Comparison of ENCODE assay signal across 10 cellular contexts in the genomic region with DNA sequence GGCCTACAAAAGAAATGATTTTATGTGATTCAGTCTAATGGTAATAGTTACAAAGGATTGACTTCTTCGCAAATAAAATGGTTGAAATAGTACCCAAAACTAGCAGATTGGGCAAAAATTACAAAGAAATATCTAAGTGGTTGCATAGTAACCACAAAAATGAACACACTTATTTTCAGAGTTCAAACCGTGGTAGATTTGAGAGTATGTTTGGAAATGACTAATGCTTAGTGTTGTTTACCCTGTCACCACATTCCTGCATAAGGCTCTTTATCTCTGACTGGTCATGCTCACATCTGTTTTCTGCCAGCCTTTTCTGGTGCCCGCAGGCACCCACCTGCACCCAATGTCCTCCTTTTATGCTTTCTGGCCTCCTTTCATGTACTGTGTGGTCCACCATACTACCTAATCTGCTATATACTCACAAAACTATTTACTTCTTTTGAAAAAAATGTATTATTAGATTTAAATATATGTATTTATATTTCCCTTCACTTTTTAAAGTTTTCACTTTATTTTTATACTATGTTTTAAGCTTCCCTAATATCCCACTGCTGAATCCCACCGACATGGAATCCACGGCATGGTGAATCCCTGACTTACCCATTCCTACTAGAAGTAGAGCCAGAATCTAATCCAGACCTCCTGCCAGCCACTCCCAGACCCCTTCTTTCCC. TPM values are rescaled to one million over a fixed set of nuclear protein-coding genes. Genes with fewer than 3 reads are reported as not detected.
A peak's percentile ranks its signal among the peaks of the same experiment; 100 is the strongest.
DNase-seq lines count a peak whose midpoint lies in the region; ATAC-seq, FAIRE-seq and TF ChIP-seq lines count a peak whose summit lies in the region.
"Had no signal": no experiment of that assay in that cellular context is flagged by ENCODE, and none has a peak within 500 bp of the region (broad histone marks: within the 10 kb centered on the region; RNA-seq: fewer than 3 reads in every experiment).

No MANE protein-coding gene starts in this region.

- no peaks in the 10 kb centered on the region for H4K20me1 ChIP-seq in K562 (replicated peaks; ENCODE audit: control insufficient read depth, insufficient read depth, low read length)

- H3K27me3 ChIP-seq in K562 (ENCODE audit: control insufficient read depth in 2 of 2, insufficient read depth in 2 of 2, low read length in 2 of 2) (no peaks in the 10 kb centered on the region), trophoblast cell (ENCODE audit: insufficient read depth, low read length) (no peaks in the 10 kb centered on the region)
- H3K27me3 ChIP-seq: BLaER1 treated with 17β-estradiol and CSF1 and Interleukin-3, amounts not matched to agents 10 nM and 100 nM had no signal

- POLR2A ChIA-PET in K562 (lab: Yijun Ruan, JAX): interaction anchor here (1.3 to 2.2 kb wide), 2 partner anchors 9 to 13 kb away, joined by 3 to 8 read pairs; no protein-coding TSS in a partner anchor

- H3K4me3 ChIP-seq in K562 (no peak overlapping the region), trophoblast cell (ENCODE audit: low read depth, low read length) (no peak overlapping the region), coronary artery (no peak overlapping the region)
- H3K4me3 ChIP-seq: BLaER1 treated with 17β-estradiol and CSF1 and Interleukin-3, amounts not matched to agents 10 nM and 100 nM had no signal

- no peak overlapping the region for H3K14ac ChIP-seq in trophoblast cell (ENCODE audit: low read length)

- H3K27ac ChIP-seq in K562 (ENCODE audit: extremely low read depth, low read depth, low read length) (peak overlapping the region; percentile 46; the same call in 1 of the 3 replicates), trophoblast cell (ENCODE audit: low read depth, low read length) (no peak overlapping the region), coronary artery (no peak overlapping the region)

- no peak for TF ChIP-seq POLR2A in K562 (conservative IDR thresholded peaks at IDR 0.05)

- H3K9me3 ChIP-seq in K562 (replicated peaks; ENCODE audit: control insufficient read depth, insufficient read depth, low read depth, low read length) (no peaks in the 10 kb centered on the region; the same call in 1 of the 2 replicates), trophoblast cell (ENCODE audit: insufficient read depth, low read depth, low read length) (no peaks in the 10 kb centered on the region)

- no TSS peak for BruUV-seq in K562 (replicated peaks; lab: Mats Ljungman, UMichigan)

- no peak for TF ChIP-seq RAD21 in K562 (CRISPR knock-in tag; conservative IDR thresholded peaks at IDR 0.05 in 1 of 2, IDR thresholded peaks at IDR 0.05 in 1 of 2)

- no peak overlapping the region for H4K12ac ChIP-seq in trophoblast cell (ENCODE audit: low read depth, low read length)

- H2BK5ac ChIP-seq in trophoblast cell (ENCODE audit: low read depth, low read length, poor library complexity): no peak overlapping the region

- 33% methylated on average over 5 of the region's 5 CpGs for WGBS in K562 (ENCODE audit: insufficient coverage, low coverage, missing lambda C conversion rate)
- no CpG with 5 or more reads among the region's 5 CpGs for WGBS in trophoblast cell (ENCODE audit: extremely low coverage, insufficient coverage, insufficient read length)

- H2BK12ac ChIP-seq in trophoblast cell (ENCODE audit: low read length): no peak overlapping the region

- in situ Hi-C loops in K562 (cut with MboI): no loop called here

- TF ChIP-seq CTCF in K562 (IDR thresholded peaks at IDR 0.05 in 2 of 3, conservative IDR thresholded peaks at IDR 0.05 in 1 of 3; ENCODE audit: insufficient read depth in 2 of 3, low read depth in 1 of 3, low read length in 3 of 3) (no peak), coronary artery (IDR thresholded peaks at IDR 0.05) (no peak)

- no peak overlapping the region for H4K91ac ChIP-seq in trophoblast cell (ENCODE audit: low read depth, low read length)

- no peak overlapping the region for H3K23ac ChIP-seq in trophoblast cell (ENCODE audit: low read length)

- H3K36me3 ChIP-seq in K562 (ENCODE audit: control insufficient read depth, insufficient read depth, low read length) (peaks cover 8% of the 10 kb centered on the region; the same call in 1 of the 3 replicates), trophoblast cell (ENCODE audit: control insufficient read depth in 1 of 2, insufficient read depth in 2 of 2, low read length in 2 of 2) (no peaks in the 10 kb centered on the region)

- peak; percentile 47 for DNase-seq in activated CD4-positive, alpha-beta T cell treated with anti-CD3 and anti-CD28 coated beads for 48 hours
- no peak for DNase-seq in activated CD4-positive, alpha-beta T cell treated with anti-CD3 and anti-CD28 coated beads, Interleukin-2, amount 50 U/mL, for 4 hours
- DNase-seq in NCI-H460 (ENCODE audit: extremely low read depth, low read depth): peak; percentile 69
- peak; percentile 17 to 53 (median 32) for DNase-seq in K562 (ENCODE audit: extremely low read depth in 1 of 4, low spot score in 3 of 4)
- peak; percentile 58 to 87 for DNase-seq in trophoblast cell
- DNase-seq in coronary artery (ENCODE audit: low spot score): no peak
- no peak for DNase-seq in NCI-H2107 treated with DMSO at 0.1 percent for 48 hours (lab: John Stamatoyannopoulos, UW; ENCODE audit: unreplicated experiment)

- intact Hi-C loops in K562 (cut with micrococcal nuclease): no loop called here

- H3K79me2 ChIP-seq in K562 (ENCODE audit: control insufficient read depth, insufficient read depth, low read length) (peaks cover 43% of the 10 kb centered on the region), trophoblast cell (ENCODE audit: control insufficient read depth, insufficient read depth, low read length, poor library complexity) (no peaks in the 10 kb centered on the region)

- no peak overlapping the region for H3K4ac ChIP-seq in trophoblast cell (ENCODE audit: low read depth, low read length)

- H3K4me2 ChIP-seq in K562 (ENCODE audit: insufficient read depth, low read length) (no peak overlapping the region), trophoblast cell (ENCODE audit: low read length) (no peak overlapping the region)

- 0 out of 4 replicates have a peak overlapping the region, but pooled peaks of 1 of the 2 experiments have one; percentile 15 for H3K9ac ChIP-seq in K562 (ENCODE audit: insufficient read depth in 1 of 2, low read depth in 2 of 2, low read length in 2 of 2)
- H3K9ac ChIP-seq in trophoblast cell (ENCODE audit: low read length): no peak overlapping the region
- H3K9ac ChIP-seq: BLaER1 treated with 17β-estradiol and CSF1 and Interleukin-3, amounts not matched to agents 10 nM and 100 nM had no signal

- no peak overlapping the region for H2AK5ac ChIP-seq in trophoblast cell (ENCODE audit: low read length)

- H3K9me1 ChIP-seq in K562 (ENCODE audit: control insufficient read depth, insufficient read depth, low read length): no peaks in the 10 kb centered on the region

- peaks cover 3 to 18% of the 10 kb centered on the region in 2 experiments; a peak in 4 of 5 replicates for H3K4me1 ChIP-seq in K562 (replicated peaks in 1 of 2; ENCODE audit: control insufficient read depth in 2 of 2, insufficient read depth in 2 of 2, low read length in 2 of 2)
- peaks cover 0 to 2% of the 10 kb centered on the region in 2 experiments for H3K4me1 ChIP-seq in trophoblast cell (ENCODE audit: control insufficient read depth in 1 of 2, insufficient read depth in 2 of 2, low read length in 2 of 2)

- H2BK120ac ChIP-seq in trophoblast cell (ENCODE audit: insufficient read depth, low read length, poor library complexity): no peak overlapping the region

- TF ChIP-seq EP300 in K562 (IDR thresholded peaks at IDR 0.05; ENCODE audit: low read length): peak; percentile 68; the same call in 1 of the 2 replicates

- ATAC-seq in HG02759 (IDR thresholded peaks at IDR 0.05; ENCODE audit: unreplicated experiment) (peak; percentile 91), K562 (peak; percentile 60)

- H2AFZ ChIP-seq in K562 (ENCODE audit: low read depth, low read length) (peak overlapping the region; percentile 25; the same call in 1 of the 2 replicates), trophoblast cell (ENCODE audit: insufficient read depth, low read length, poor library complexity) (no peak overlapping the region)

- CTCF ChIA-PET in K562 (lab: Yijun Ruan, JAX; ENCODE audit: low intra/inter-chr PET ratio): no interaction called here

- no peak overlapping the region for H4K8ac ChIP-seq in trophoblast cell (ENCODE audit: low read depth, low read length)

- FAIRE-seq in K562 (lab: Jason Lieb, UNC): no peak
- FAIRE-seq: colon had no signal

- H3K79me1 ChIP-seq in trophoblast cell (ENCODE audit: low read length): no peaks in the 10 kb centered on the region

- H3K18ac ChIP-seq in trophoblast cell (ENCODE audit: low read length): no peak overlapping the region

TF ChIP-seq in K562, 482 proteins besides CTCF, POLR2A, EP300 and RAD21 (continues in another document):
- TF ChIP-seq ZNF124 (CRISPR knock-in tag; IDR thresholded peaks at IDR 0.05): no peak

RNA-seq across cellular contexts. Expression of a gene that starts 30.3 kb away (rescaled TPM):
- total RNA-seq in NCI-H460 (2014; rRNA removed; shearing (Covaris generic)): not detected in 2 replicates
- polyA plus RNA-seq in NCI-H460 (2014; cell fraction: nucleus; rRNA removed): not detected in 2 replicates
- total RNA-seq in K562 (2011; cell fraction: chromatin; rRNA removed; ENCODE audit: low replicate concordance): 30.9 and 123 TPM in 2 replicates
- 20.2 and 42.1 TPM in 2 replicates for total RNA-seq in K562 (2011; cell fraction: nucleolus; rRNA removed)
- total RNA-seq in K562 (2011; cell fraction: nucleoplasm; rRNA removed): 71.2 and 74.3 TPM in 2 replicates
- total RNA-seq in K562 (2014; rRNA removed) (44.4 and 55.8 TPM in 2 replicates), K562 (2014; rRNA removed; fragmentation: Illumina TruSeq; extraction: Trizol) (107 and 112 TPM in 2 replicates), K562 (2015; rRNA removed; fragmentation: Illumina TruSeq; extraction: Trizol) (95.3 and 105 TPM in 2 replicates), K562 (2021) (62.9 and 67.6 TPM in 2 replicates)
- polyA plus RNA-seq in K562 (2011; rRNA removed) (7.1 and 21.8 TPM in 2 replicates), K562 (2014; fragmentation: Illumina TruSeq; extraction: Trizol) (73.5 and 86.1 TPM in 2 replicates), K562 (2014; fragmentation: Nextera tagmentation; extraction: Ambion mirVana) (10 to 100 TPM; 38.8 to 65.1 TPM), K562 (2014; rRNA removed) (49.1 and 51.1 TPM in 2 replicates)
- polyA plus RNA-seq in K562 (2011; cell fraction: cytosol; rRNA removed): 3.1 and 12.6 TPM in 2 replicates
- polyA plus RNA-seq in K562 (2011; cell fraction: nucleus; rRNA removed): 4.3 and 14.6 TPM in 2 replicates
- 41.4 and 61.2 TPM in 2 replicates for polyA plus RNA-seq in K562 (2012)
- polyA minus RNA-seq in K562 (2011; rRNA and poly(A)+ RNA removed): 12.3 and 47.6 TPM in 2 replicates
- polyA minus RNA-seq in K562 (2011; cell fraction: cytosol; rRNA and poly(A)+ RNA removed): 5.2 and 12.3 TPM in 2 replicates
- polyA minus RNA-seq in K562 (2011; cell fraction: nucleus; rRNA and poly(A)+ RNA removed): 7.1 and 45.3 TPM in 2 replicates
- not detected in 2 replicates for polyA plus RNA-seq in trophoblast cell (2013)

Comparison
In these comparisons a context has a peak if more than half of its experiments do, and no peak if none do; other contexts are left out.
1. DNase-seq: peak in activated CD4-positive, alpha-beta T cell treated with anti-CD3 and anti-CD28 coated beads for 48 hours (single experiment), NCI-H460 (single experiment), K562 (4 of 4) and trophoblast cell (2 of 2); none in activated CD4-positive, alpha-beta T cell treated with anti-CD3 and anti-CD28 coated beads, Interleukin-2, amount 50 U/mL, for 4 hours (0 of 2), coronary artery (single experiment) and NCI-H2107 treated with DMSO at 0.1 percent for 48 hours (single experiment).
2. RNA of a gene that starts 30.3 kb away (total RNA-seq): 20.2 to 123 TPM in K562; not detected in NCI-H460; every median in the first group is over 10 times any median in the second.